Comparison of ENCODE assay signal across 1 cellular context in the genomic region with DNA sequence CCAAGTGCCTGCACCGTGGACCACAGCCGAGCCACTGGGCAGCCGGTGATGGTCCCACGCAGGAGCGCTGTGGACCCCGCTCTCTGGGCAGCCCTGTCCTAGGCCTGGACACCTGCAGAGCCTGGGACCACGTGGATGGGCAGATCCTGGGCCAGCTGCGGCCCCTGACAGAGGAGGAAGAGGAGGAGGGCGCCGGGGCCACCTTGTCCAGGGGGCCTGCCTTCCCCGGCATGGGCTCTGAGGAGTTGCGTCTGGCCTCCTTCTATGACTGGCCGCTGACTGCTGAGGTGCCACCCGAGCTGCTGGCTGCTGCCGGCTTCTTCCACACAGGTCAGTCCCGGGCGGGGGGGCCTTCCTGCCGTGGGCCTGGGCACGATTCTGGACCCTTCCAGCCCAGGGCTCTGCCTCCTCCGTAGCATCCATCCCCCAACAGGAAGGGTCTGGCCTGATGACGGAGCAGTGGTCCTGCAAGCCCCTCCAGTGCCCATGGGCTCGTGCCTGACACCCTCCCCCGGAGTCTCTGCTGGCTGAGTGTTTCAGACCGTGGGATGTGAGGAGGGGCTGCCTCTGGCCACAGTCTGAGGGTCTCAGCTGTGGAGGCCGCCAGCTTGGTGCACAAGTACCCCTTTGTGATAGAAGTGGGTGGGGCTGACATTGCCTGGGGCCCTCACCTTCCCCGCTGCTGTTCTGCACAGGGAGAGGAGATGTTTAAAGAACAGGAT.
TF ChIP-seq lines count a peak whose summit lies in the region.

No MANE protein-coding gene starts in this region.

TF ChIP-seq in K562, 482 proteins besides CTCF, POLR2A, EP300 and RAD21:
- TF ChIP-seq RFX1 (IDR thresholded peaks at IDR 0.05) (no peak), ZNF395 (CRISPR knock-in tag; IDR thresholded peaks at IDR 0.05) (peak; percentile 43; the same call in 1 of the 2 replicates), ZBTB33 (CRISPR knock-in tag; IDR thresholded peaks at IDR 0.05) (no peak), CBX5 (IDR thresholded peaks at IDR 0.05; ENCODE audit: borderline replicate concordance, low read depth) (no peak), ETV5 (CRISPR knock-in tag; IDR thresholded peaks at IDR 0.05; ENCODE audit: low read depth) (no peak)
- TF ChIP-seq, protein P1, sequence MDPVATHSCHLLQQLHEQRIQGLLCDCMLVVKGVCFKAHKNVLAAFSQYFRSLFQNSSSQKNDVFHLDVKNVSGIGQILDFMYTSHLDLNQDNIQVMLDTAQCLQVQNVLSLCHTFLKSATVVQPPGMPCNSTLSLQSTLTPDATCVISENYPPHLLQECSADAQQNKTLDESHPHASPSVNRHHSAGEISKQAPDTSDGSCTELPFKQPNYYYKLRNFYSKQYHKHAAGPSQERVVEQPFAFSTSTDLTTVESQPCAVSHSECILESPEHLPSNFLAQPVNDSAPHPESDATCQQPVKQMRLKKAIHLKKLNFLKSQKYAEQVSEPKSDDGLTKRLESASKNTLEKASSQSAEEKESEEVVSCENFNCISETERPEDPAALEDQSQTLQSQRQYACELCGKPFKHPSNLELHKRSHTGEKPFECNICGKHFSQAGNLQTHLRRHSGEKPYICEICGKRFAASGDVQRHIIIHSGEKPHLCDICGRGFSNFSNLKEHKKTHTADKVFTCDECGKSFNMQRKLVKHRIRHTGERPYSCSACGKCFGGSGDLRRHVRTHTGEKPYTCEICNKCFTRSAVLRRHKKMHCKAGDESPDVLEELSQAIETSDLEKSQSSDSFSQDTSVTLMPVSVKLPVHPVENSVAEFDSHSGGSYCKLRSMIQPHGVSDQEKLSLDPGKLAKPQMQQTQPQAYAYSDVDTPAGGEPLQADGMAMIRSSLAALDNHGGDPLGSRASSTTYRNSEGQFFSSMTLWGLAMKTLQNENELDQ (CRISPR knock-in tag; IDR thresholded peaks at IDR 0.05; ENCODE audit: borderline replicate concordance): no peak
- TF ChIP-seq, protein P2, sequence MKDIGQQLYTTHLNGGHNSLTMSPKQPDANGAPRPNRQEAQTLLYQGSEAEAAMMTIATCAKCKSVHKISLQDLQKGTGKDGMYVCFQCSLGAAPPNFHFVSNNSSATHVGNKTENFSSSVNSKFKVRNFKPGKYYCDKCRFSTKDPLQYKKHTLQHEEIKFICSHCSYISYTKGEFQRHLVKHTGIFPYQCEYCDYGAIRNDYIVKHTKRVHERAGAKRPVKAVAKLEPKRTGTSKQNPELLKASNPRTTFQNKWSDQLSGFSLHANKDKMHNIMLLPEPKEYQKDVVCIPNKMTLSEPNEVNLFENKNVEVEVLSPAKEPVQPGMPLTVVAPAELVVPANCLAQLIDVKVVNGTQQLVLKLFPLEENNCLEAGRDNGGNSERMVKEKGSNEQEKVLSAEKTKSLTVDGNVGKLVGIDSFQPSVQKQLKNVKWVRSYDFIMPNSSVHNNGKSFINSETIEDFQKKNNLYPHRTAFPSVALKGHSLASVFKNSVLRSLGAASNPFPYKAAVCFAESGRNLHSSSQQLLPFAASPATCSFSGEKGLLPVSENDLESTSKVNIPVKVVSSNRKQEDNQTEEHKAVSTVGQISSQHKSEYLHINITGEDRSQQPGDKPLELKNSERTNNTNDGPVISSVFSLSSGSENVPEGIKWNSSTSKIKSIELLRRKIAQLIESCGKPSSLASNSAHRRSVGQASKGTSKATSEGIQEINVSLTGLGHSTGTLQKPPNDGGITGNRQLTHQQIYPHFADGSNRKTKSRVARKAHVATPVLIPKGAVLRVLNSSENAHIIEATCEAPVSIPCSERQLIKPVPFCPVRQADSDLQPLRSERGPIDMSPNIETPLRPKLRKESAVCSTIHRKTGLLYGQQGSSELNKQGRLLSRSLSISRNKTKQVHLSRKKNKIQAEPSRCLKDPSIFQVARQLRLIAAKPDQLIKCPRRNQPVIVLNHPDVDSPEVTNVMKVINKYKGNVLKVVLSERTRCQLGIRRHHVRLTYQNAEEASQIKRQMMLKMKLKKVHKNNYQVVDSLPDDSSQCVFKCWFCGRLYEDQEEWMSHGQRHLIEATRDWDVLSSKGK (CRISPR knock-in tag; IDR thresholded peaks at IDR 0.05): no peak
